In the genomic region with DNA sequence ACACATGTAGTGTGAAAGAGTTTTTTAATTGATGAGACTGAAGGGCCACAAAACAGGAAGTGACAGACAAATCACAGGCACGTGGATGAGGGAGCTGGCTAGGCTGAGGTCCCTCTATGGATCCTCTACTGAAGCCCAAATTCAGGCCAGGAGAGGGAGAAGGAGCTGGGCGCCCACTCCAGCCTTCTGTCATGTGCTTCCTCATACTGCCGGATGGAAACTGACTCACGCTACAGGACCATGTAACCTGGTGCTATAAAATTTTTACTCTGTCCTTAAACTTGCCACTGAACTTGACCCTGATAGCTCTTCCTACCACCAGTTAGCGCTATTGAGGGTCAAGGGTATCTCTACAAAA, we compare ENCODE assay signal across 18 cellular contexts. TPM values are rescaled to one million over a fixed set of nuclear protein-coding genes. Genes with fewer than 3 reads are reported as not detected.
DNase-seq lines count a peak whose midpoint lies in the region; ATAC-seq and TF ChIP-seq lines count a peak whose summit lies in the region.
"Had no signal": no experiment of that assay in that cellular context is flagged by ENCODE, and none has a peak within 500 bp of the region (broad histone marks: within the 10 kb centered on the region; RNA-seq: fewer than 3 reads in every experiment).

No MANE protein-coding gene starts in this region.

- H3K36me3 Mint-ChIP-seq in activated T-cell treated with anti-CD3 and anti-CD28 coated beads, Interleukin-2, amount 50 U/mL, for 72 hours (ENCODE audit: insufficient read depth in 2 of 2) = peaks cover 7 to 13% of the 10 kb centered on the region in 2 donors
- H3K36me3 Mint-ChIP-seq in dendritic cell treated with granulocyte-macrophage colony-stimulating factor and Interleukin-4, amounts not matched to agents 40 ng/mL and 50 ng/mL, for 4 days (ENCODE audit: low read depth) = peaks cover 68% of the 10 kb centered on the region
- peaks cover 15% of the 10 kb centered on the region for H3K36me3 Mint-ChIP-seq in activated T-helper 1 cell treated with anti-CD3 and anti-CD28 coated beads, Interleukin-12 subunit alpha, Interleukin-12 subunit beta, Interleukin-2, Interleukin-4 antibody, amounts not matched to agents 30 ng/mL and 10 ng/mL and 1 ng/mL, durations not matched to agents 14 hours and 24 hours and 36 hours (ENCODE audit: low read depth)

- peaks cover 0 to 46% (median 4%) of the 10 kb centered on the region in 6 donors for H3K36me3 ChIP-seq in spleen
- H3K36me3 ChIP-seq: uterus had no signal

- no peak for TF ChIP-seq CTCF in spleen (IDR thresholded peaks at IDR 0.05 in 8 of 11, conservative IDR thresholded peaks at IDR 0.05 in 3 of 11)

- no peaks in the 10 kb centered on the region for H3K9me3 Mint-ChIP-seq in activated T-cell treated with anti-CD3 and anti-CD28 coated beads, Interleukin-2, amount 50 U/mL, for 72 hours
- no peaks in the 10 kb centered on the region for H3K9me3 Mint-ChIP-seq in dendritic cell treated with granulocyte-macrophage colony-stimulating factor and Interleukin-4, amounts not matched to agents 40 ng/mL and 50 ng/mL, for 4 days
- no peaks in the 10 kb centered on the region for H3K9me3 Mint-ChIP-seq in activated T-helper 1 cell treated with anti-CD3 and anti-CD28 coated beads, Interleukin-12 subunit alpha, Interleukin-12 subunit beta, Interleukin-2, Interleukin-4 antibody, amounts not matched to agents 30 ng/mL and 10 ng/mL and 1 ng/mL, durations not matched to agents 14 hours and 24 hours and 36 hours

- H3K27ac Mint-ChIP-seq in activated T-cell treated with anti-CD3 and anti-CD28 coated beads, Interleukin-2, amount 50 U/mL, for 72 hours = peak overlapping the region; percentile 5
- H3K27ac Mint-ChIP-seq in dendritic cell treated with granulocyte-macrophage colony-stimulating factor and Interleukin-4, amounts not matched to agents 40 ng/mL and 50 ng/mL, for 4 days = peak overlapping the region; percentile 71
- no peak overlapping the region for H3K27ac Mint-ChIP-seq in activated T-helper 1 cell treated with anti-CD3 and anti-CD28 coated beads, Interleukin-12 subunit alpha, Interleukin-12 subunit beta, Interleukin-2, Interleukin-4 antibody, amounts not matched to agents 30 ng/mL and 10 ng/mL and 1 ng/mL, durations not matched to agents 14 hours and 24 hours and 36 hours

- H3K27ac ChIP-seq in spleen = peak overlapping the region in 7 of 8 donors; percentile 52 to 80 (median 69)
- H3K27ac ChIP-seq: uterus had no signal

- 49 to 65% (median 62%) methylated on average over 5 of the region's 5 CpGs for WGBS in spleen, 5 donors

- H3K4me1 ChIP-seq in spleen = peaks cover 14 to 81% (median 53%) of the 10 kb centered on the region in 6 donors
- H3K4me1 ChIP-seq: uterus had no signal

- H3K4me3 Mint-ChIP-seq in activated T-cell treated with anti-CD3 and anti-CD28 coated beads, Interleukin-2, amount 50 U/mL, for 72 hours = no peak overlapping the region
- peak overlapping the region; percentile 0 for H3K4me3 Mint-ChIP-seq in dendritic cell treated with granulocyte-macrophage colony-stimulating factor and Interleukin-4, amounts not matched to agents 40 ng/mL and 50 ng/mL, for 4 days
- H3K4me3 Mint-ChIP-seq in activated T-helper 1 cell treated with anti-CD3 and anti-CD28 coated beads, Interleukin-12 subunit alpha, Interleukin-12 subunit beta, Interleukin-2, Interleukin-4 antibody, amounts not matched to agents 30 ng/mL and 10 ng/mL and 1 ng/mL, durations not matched to agents 14 hours and 24 hours and 36 hours = no peak overlapping the region

- no peak for ATAC-seq in activated T-cell treated with anti-CD3 and anti-CD28 coated beads, Interleukin-2, amount 50 U/mL, for 72 hours (replicated peaks in 1 of 2)

- intact Hi-C loops in dendritic cell treated with granulocyte-macrophage colony-stimulating factor and Interleukin-4, amounts not matched to agents 40 ng/mL and 50 ng/mL, for 4 days (cut with micrococcal nuclease) = loop anchor here (5.0 kb wide), 1 partner anchor 33 kb away; no protein-coding TSS in a partner anchor
- intact Hi-C loops in spleen (cut with DNase I; ENCODE audit: low total_unique reads) = no loop called here
- intact Hi-C loops in activated T-helper 1 cell treated with anti-CD3 and anti-CD28 coated beads, Interleukin-12 subunit alpha, Interleukin-12 subunit beta, Interleukin-2, Interleukin-4 antibody, amounts not matched to agents 30 ng/mL and 10 ng/mL and 1 ng/mL, durations not matched to agents 14 hours and 24 hours and 36 hours (cut with micrococcal nuclease) = loop anchor here (2.0 kb wide), 1 partner anchor 14 kb away; no protein-coding TSS in a partner anchor

- peaks cover 42% of the 10 kb centered on the region for H3K4me1 Mint-ChIP-seq in activated T-cell treated with anti-CD3 and anti-CD28 coated beads, Interleukin-2, amount 50 U/mL, for 72 hours (ENCODE audit: low read depth)
- peaks cover 81% of the 10 kb centered on the region for H3K4me1 Mint-ChIP-seq in dendritic cell treated with granulocyte-macrophage colony-stimulating factor and Interleukin-4, amounts not matched to agents 40 ng/mL and 50 ng/mL, for 4 days (ENCODE audit: low read depth)
- peaks cover 34% of the 10 kb centered on the region for H3K4me1 Mint-ChIP-seq in activated T-helper 1 cell treated with anti-CD3 and anti-CD28 coated beads, Interleukin-12 subunit alpha, Interleukin-12 subunit beta, Interleukin-2, Interleukin-4 antibody, amounts not matched to agents 30 ng/mL and 10 ng/mL and 1 ng/mL, durations not matched to agents 14 hours and 24 hours and 36 hours (ENCODE audit: low read depth)

- TF ChIP-seq POLR2A in spleen (IDR thresholded peaks at IDR 0.05) = no peak

- DNase-seq in activated T-cell treated with anti-CD3 and anti-CD28 coated beads, Interleukin-2, amount 50 U/mL, for 72 hours = no peak
- no peak for DNase-seq in activated T-cell treated with anti-CD3 and anti-CD28 coated beads, Interleukin-2, amount 50 U/mL, for 48 hours
- peak; percentile 46 for DNase-seq in NOMO-1 treated with DMSO at 0.1 percent for 48 hours (lab: John Stamatoyannopoulos, UW; ENCODE audit: unreplicated experiment)
- no peak for DNase-seq in spleen
- DNase-seq in stimulated activated CD4-positive, alpha-beta T cell treated with anti-CD3 and anti-CD28 coated beads, Interleukin-2, amount 100 ng/mL, for 48 hours = no peak
- no peak for DNase-seq in NCI-H187 treated with DMSO at 0.1 percent for 48 hours (lab: John Stamatoyannopoulos, UW)
- no peak for DNase-seq in activated T-helper 1 cell treated with anti-CD3 and anti-CD28 coated beads, Interleukin-12 subunit alpha, Interleukin-12 subunit beta, Interleukin-2, Interleukin-4 antibody, amounts not matched to agents 30 ng/mL and 10 ng/mL and 1 ng/mL, durations not matched to agents 14 hours and 24 hours and 36 hours (ENCODE audit: low spot score)
- DNase-seq: amygdala; caudate nucleus; effector CD8-positive, alpha-beta T cell; NCI-H2029; NCI-H524; stimulated activated CD4-positive, alpha-beta T cell treated with anti-CD3 and anti-CD28 coated beads, Interleukin-2, amount 100 ng/mL, for 24 hours; T-helper 9 cell; uterus had no signal

- no peaks in the 10 kb centered on the region for H3K27me3 ChIP-seq in spleen (replicated peaks in 1 of 7)
- H3K27me3 ChIP-seq: uterus had no signal

- no peak overlapping the region for H3K4me3 ChIP-seq in spleen
- H3K4me3 ChIP-seq: uterus had no signal

- H3K9me3 ChIP-seq in spleen = no peaks in the 10 kb centered on the region
- H3K9me3 ChIP-seq: uterus had no signal

- no peaks in the 10 kb centered on the region for H3K27me3 Mint-ChIP-seq in activated T-cell treated with anti-CD3 and anti-CD28 coated beads, Interleukin-2, amount 50 U/mL, for 72 hours (ENCODE audit: low read depth)
- peaks cover 1% of the 10 kb centered on the region for H3K27me3 Mint-ChIP-seq in dendritic cell treated with granulocyte-macrophage colony-stimulating factor and Interleukin-4, amounts not matched to agents 40 ng/mL and 50 ng/mL, for 4 days
- no peaks in the 10 kb centered on the region for H3K27me3 Mint-ChIP-seq in activated T-helper 1 cell treated with anti-CD3 and anti-CD28 coated beads, Interleukin-12 subunit alpha, Interleukin-12 subunit beta, Interleukin-2, Interleukin-4 antibody, amounts not matched to agents 30 ng/mL and 10 ng/mL and 1 ng/mL, durations not matched to agents 14 hours and 24 hours and 36 hours (ENCODE audit: insufficient read depth)

RNA-seq across cellular contexts. Expression of a gene that starts 31.3 kb away (rescaled TPM):
- 10 to 100 TPM; 26.6 to 30.1 TPM for total RNA-seq in activated T-cell treated with anti-CD3 and anti-CD28 coated beads, Interleukin-2, amount 50 U/mL, for 72 hours
- 100 to 1,000 TPM in 6 of 7 donors, 10 to 100 TPM in 1; 69.2 to 153 (median 132) TPM for total RNA-seq in spleen
- 10 to 100 TPM; 18.3 to 58.7 (median 24.1) TPM for polyA plus RNA-seq in spleen
- total RNA-seq in activated T-helper 1 cell treated with anti-CD3 and anti-CD28 coated beads, Interleukin-12 subunit alpha, Interleukin-12 subunit beta, Interleukin-2, Interleukin-4 antibody, amounts not matched to agents 30 ng/mL and 10 ng/mL and 1 ng/mL, durations not matched to agents 14 hours and 24 hours and 36 hours = 19.2 and 23.6 TPM in 2 replicates
- total RNA-seq: H4, OCI-LY7 had no signal

RNA-seq across cellular contexts. Expression of a gene that starts 57.4 kb away (rescaled TPM):
- 100 to 1,000 TPM; 378 to 401 TPM for total RNA-seq in activated T-cell treated with anti-CD3 and anti-CD28 coated beads, Interleukin-2, amount 50 U/mL, for 72 hours
- total RNA-seq in spleen = 100 to 1,000 TPM; 250 to 364 (median 271) TPM
- 100 to 1,000 TPM; 188 to 283 (median 216) TPM for polyA plus RNA-seq in spleen
- 412 and 420 TPM in 2 replicates for total RNA-seq in activated T-helper 1 cell treated with anti-CD3 and anti-CD28 coated beads, Interleukin-12 subunit alpha, Interleukin-12 subunit beta, Interleukin-2, Interleukin-4 antibody, amounts not matched to agents 30 ng/mL and 10 ng/mL and 1 ng/mL, durations not matched to agents 14 hours and 24 hours and 36 hours
